ENCODE assay signal across 22 cellular contexts in genomic region chr21:33985117-33986050, GRCh38.
A peak's percentile ranks its signal among the peaks of the same experiment; 100 is the strongest.
DNase-seq lines count a peak whose midpoint lies in the region; ATAC-seq, FAIRE-seq and TF ChIP-seq lines count a peak whose summit lies in the region.
"Had no signal": no experiment of that assay in that cellular context is flagged by ENCODE, and none has a peak within 500 bp of the region (broad histone marks: within the 10 kb centered on the region; RNA-seq: fewer than 3 reads in every experiment).

No MANE protein-coding gene starts in this region.

- peak overlapping the region; percentile 67 for H3K27ac Mint-ChIP-seq in activated CD8-positive, alpha-beta memory T cell treated with anti-CD3 and anti-CD28 coated beads, Interleukin-2, amount 10 ng/mL, durations not matched to agents 7 days and 5 days
- peak overlapping the region; percentile 51 for H3K27ac Mint-ChIP-seq in T-helper 2 cell treated with Interferon-gamma antibody and Interleukin-4, amounts not matched to agents 5 μg/mL and 100 μg/mL, for 36 hours
- H3K27ac Mint-ChIP-seq in stimulated activated naive B cell treated with anti-CD40 and anti-IgM and Interleukin-4, amounts not matched to agents 10 μg/mL and 1 μg/mL and 100 μg/mL, for 72 hours = peak overlapping the region; percentile 20

- H3K27ac ChIP-seq in keratinocyte (ENCODE audit: control insufficient read depth, insufficient read depth, low read length) = no peak overlapping the region
- H3K27ac ChIP-seq: GM23248, stomach had no signal

- ATAC-seq in activated CD8-positive, alpha-beta memory T cell treated with anti-CD3 and anti-CD28 coated beads, Interleukin-2, amount 10 ng/mL, durations not matched to agents 7 days and 5 days = no peak
- ATAC-seq in stimulated activated naive B cell treated with anti-CD40 and anti-IgM and Interleukin-4, amounts not matched to agents 10 μg/mL and 1 μg/mL and 100 μg/mL, for 72 hours (replicated peaks) = no peak
- ATAC-seq: left cardiac atrium, mucosa of descending colon, PC-3 had no signal

- no peak overlapping the region for H3K4me3 ChIP-seq in keratinocyte (ENCODE audit: control insufficient read depth in 2 of 3, extremely low read depth in 1 of 3, insufficient read depth in 2 of 3, low read depth in 1 of 3, low read length in 3 of 3)
- H3K4me3 ChIP-seq: GM23248, mucosa of descending colon, stomach had no signal

- H4K20me1 ChIP-seq in keratinocyte (ENCODE audit: control insufficient read depth, extremely low read depth, insufficient read depth, low read length) = no peaks in the 10 kb centered on the region

- no peak overlapping the region for H3K9ac ChIP-seq in keratinocyte (ENCODE audit: control insufficient read depth, extremely low read depth, insufficient read depth, low read length)
- H3K9ac ChIP-seq: GM23248 had no signal

- peaks cover 31% of the 10 kb centered on the region for H3K4me1 Mint-ChIP-seq in activated CD8-positive, alpha-beta memory T cell treated with anti-CD3 and anti-CD28 coated beads, Interleukin-2, amount 10 ng/mL, durations not matched to agents 7 days and 5 days
- H3K4me1 Mint-ChIP-seq in T-helper 2 cell treated with Interferon-gamma antibody and Interleukin-4, amounts not matched to agents 5 μg/mL and 100 μg/mL, for 36 hours (ENCODE audit: low read depth) = peaks cover 28% of the 10 kb centered on the region
- peaks cover 13 to 32% of the 10 kb centered on the region in 2 donors for H3K4me1 Mint-ChIP-seq in stimulated activated naive B cell treated with anti-CD40 and anti-IgM and Interleukin-4, amounts not matched to agents 10 μg/mL and 1 μg/mL and 100 μg/mL, for 72 hours

- no peaks in the 10 kb centered on the region for H3K27me3 ChIP-seq in keratinocyte (ENCODE audit: control insufficient read depth, extremely low read depth, insufficient read depth, low read length)

- H3K79me2 ChIP-seq in keratinocyte (ENCODE audit: control insufficient read depth, insufficient read depth, low read length) = no peaks in the 10 kb centered on the region

- CTCF ChIA-PET in activated CD8-positive, alpha-beta memory T cell treated with anti-CD3 and anti-CD28 coated beads, Interleukin-2, amount 10 ng/mL, durations not matched to agents 7 days and 5 days (lab: Charles Lee) = interaction anchor here (1.8 kb wide), 1 partner anchor 14 kb away, joined by 4 read pairs; no protein-coding TSS in a partner anchor

- peaks cover 14% of the 10 kb centered on the region for H3K36me3 Mint-ChIP-seq in activated CD8-positive, alpha-beta memory T cell treated with anti-CD3 and anti-CD28 coated beads, Interleukin-2, amount 10 ng/mL, durations not matched to agents 7 days and 5 days
- peaks cover 5% of the 10 kb centered on the region for H3K36me3 Mint-ChIP-seq in T-helper 2 cell treated with Interferon-gamma antibody and Interleukin-4, amounts not matched to agents 5 μg/mL and 100 μg/mL, for 36 hours (ENCODE audit: low read depth)
- H3K36me3 Mint-ChIP-seq in stimulated activated naive B cell treated with anti-CD40 and anti-IgM and Interleukin-4, amounts not matched to agents 10 μg/mL and 1 μg/mL and 100 μg/mL, for 72 hours = no peaks in the 10 kb centered on the region

- no peaks in the 10 kb centered on the region for H3K4me1 ChIP-seq in keratinocyte (ENCODE audit: control insufficient read depth, extremely low read depth, insufficient read depth, low read length)
- H3K4me1 ChIP-seq: stomach had no signal

- H3K4me3 Mint-ChIP-seq in activated CD8-positive, alpha-beta memory T cell treated with anti-CD3 and anti-CD28 coated beads, Interleukin-2, amount 10 ng/mL, durations not matched to agents 7 days and 5 days = no peak overlapping the region
- no peak overlapping the region for H3K4me3 Mint-ChIP-seq in T-helper 2 cell treated with Interferon-gamma antibody and Interleukin-4, amounts not matched to agents 5 μg/mL and 100 μg/mL, for 36 hours
- H3K4me3 Mint-ChIP-seq in stimulated activated naive B cell treated with anti-CD40 and anti-IgM and Interleukin-4, amounts not matched to agents 10 μg/mL and 1 μg/mL and 100 μg/mL, for 72 hours = no peak overlapping the region

- no peak overlapping the region for H3K4me2 ChIP-seq in keratinocyte (ENCODE audit: control insufficient read depth, extremely low read depth, insufficient read depth, low read depth, low read length)

- FAIRE-seq in keratinocyte (lab: Jason Lieb, UNC) = peak; percentile 29

- no peak for DNase-seq in activated CD8-positive, alpha-beta memory T cell treated with anti-CD3 and anti-CD28 coated beads, Interleukin-2, amount 10 ng/mL, durations not matched to agents 7 days and 5 days
- DNase-seq in activated CD8-positive, alpha-beta memory T cell treated with anti-CD3 and anti-CD28 coated beads, Interleukin-2, amount 50 U/mL, for 4 hours = no peak
- DNase-seq in T-helper 2 cell treated with Interferon-gamma antibody and Interleukin-4, amounts not matched to agents 5 μg/mL and 100 μg/mL, for 36 hours (ENCODE audit: low spot score) = no peak
- DNase-seq in keratinocyte (ENCODE audit: low read depth, low spot score) = no peak
- DNase-seq in stimulated activated naive B cell treated with anti-CD40 and anti-IgM and Interleukin-4, amounts not matched to agents 10 μg/mL and 1 μg/mL and 100 μg/mL, for 72 hours = no peak
- no peak for DNase-seq in Ammon's horn (ENCODE audit: low spot score)
- no peak for DNase-seq in AG20443 (ENCODE audit: low spot score)
- no peak for DNase-seq in T1000 (lab: John Stamatoyannopoulos, UW)
- DNase-seq: caudate nucleus; COR-L47; effector CD8-positive, alpha-beta T cell; GM23248; hippocampal formation; Kasumi-1; left cardiac atrium; mucosa of descending colon; NCI-H1417; NCI-H2171; NCI-H774; PC-3; posterior cingulate gyrus; stomach had no signal

- H3K9me3 Mint-ChIP-seq in activated CD8-positive, alpha-beta memory T cell treated with anti-CD3 and anti-CD28 coated beads, Interleukin-2, amount 10 ng/mL, durations not matched to agents 7 days and 5 days (ENCODE audit: low read depth) = peaks cover 5% of the 10 kb centered on the region
- no peaks in the 10 kb centered on the region for H3K9me3 Mint-ChIP-seq in T-helper 2 cell treated with Interferon-gamma antibody and Interleukin-4, amounts not matched to agents 5 μg/mL and 100 μg/mL, for 36 hours
- peaks cover 0 to 2% of the 10 kb centered on the region in 2 donors for H3K9me3 Mint-ChIP-seq in stimulated activated naive B cell treated with anti-CD40 and anti-IgM and Interleukin-4, amounts not matched to agents 10 μg/mL and 1 μg/mL and 100 μg/mL, for 72 hours

- no peak overlapping the region for H2AFZ ChIP-seq in keratinocyte (ENCODE audit: control insufficient read depth, low read length)
- H2AFZ ChIP-seq: GM23248 had no signal

- dilution Hi-C loops in keratinocyte (cut with MboI; ENCODE audit: extremely low pct_ligation_motif_present, low sequenced_read_pairs) = no loop called here

- H3K36me3 ChIP-seq in keratinocyte (ENCODE audit: control insufficient read depth in 2 of 2, extremely low read depth in 1 of 2, insufficient read depth in 2 of 2, low read length in 2 of 2) = no peaks in the 10 kb centered on the region
- H3K36me3 ChIP-seq: stomach had no signal

- TF ChIP-seq CTCF in keratinocyte (optimal IDR thresholded peaks at IDR 0.05 in 1 of 3, IDR thresholded peaks at IDR 0.05 in 1 of 3, conservative IDR thresholded peaks at IDR 0.05 in 1 of 3; ENCODE audit: extremely low read depth in 1 of 3, insufficient read depth in 2 of 3, low read length in 3 of 3) = no peak

- no peaks in the 10 kb centered on the region for H3K9me1 ChIP-seq in keratinocyte (ENCODE audit: control insufficient read depth, extremely low read depth, insufficient read depth, low read length)

- no peaks in the 10 kb centered on the region for H3K9me3 ChIP-seq in keratinocyte (ENCODE audit: control insufficient read depth, low read depth, low read length)
- H3K9me3 ChIP-seq: mucosa of descending colon, stomach had no signal

- no peaks in the 10 kb centered on the region for H3K27me3 Mint-ChIP-seq in activated CD8-positive, alpha-beta memory T cell treated with anti-CD3 and anti-CD28 coated beads, Interleukin-2, amount 10 ng/mL, durations not matched to agents 7 days and 5 days
- H3K27me3 Mint-ChIP-seq in T-helper 2 cell treated with Interferon-gamma antibody and Interleukin-4, amounts not matched to agents 5 μg/mL and 100 μg/mL, for 36 hours (ENCODE audit: low read depth) = no peaks in the 10 kb centered on the region
- peaks cover 6 to 7% of the 10 kb centered on the region in 2 donors for H3K27me3 Mint-ChIP-seq in stimulated activated naive B cell treated with anti-CD40 and anti-IgM and Interleukin-4, amounts not matched to agents 10 μg/mL and 1 μg/mL and 100 μg/mL, for 72 hours
